ENCODE assay signal across 4 cellular contexts in the genomic region with DNA sequence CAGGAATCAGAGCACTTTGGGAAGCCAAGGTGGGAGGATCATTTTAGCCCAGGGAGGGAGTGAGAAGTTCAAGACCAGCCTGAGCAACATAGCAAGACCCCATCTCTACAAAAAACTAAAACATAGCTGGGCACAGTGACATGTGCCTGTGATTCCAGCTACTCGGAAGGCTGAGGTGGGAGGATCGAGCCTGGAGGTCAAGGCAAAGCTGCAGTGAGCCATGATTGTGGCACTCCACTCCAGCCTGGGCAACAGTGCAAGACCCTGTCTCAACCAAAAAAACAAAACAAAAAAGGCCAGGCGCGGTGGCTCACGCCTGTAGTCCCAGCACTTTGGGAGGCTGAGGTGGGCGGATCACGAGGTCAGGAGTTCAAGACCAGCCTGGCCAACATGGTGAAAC. TPM values are rescaled to one million over a fixed set of nuclear protein-coding genes. Genes with fewer than 3 reads are reported as not detected.
DNase-seq lines count a peak whose midpoint lies in the region; ATAC-seq, FAIRE-seq and TF ChIP-seq lines count a peak whose summit lies in the region.
"Not testable (repeated sequence)": the region's sequence is repeated elsewhere in the genome, so short reads cannot be mapped to it uniquely, and the experiment has no call there.

No MANE protein-coding gene starts in this region.

- POLR2A ChIA-PET in HEK293 (lab: Yijun Ruan, JAX); WTC11 (lab: Charles Lee): not testable (repeated sequence)
- POLR2A ChIA-PET in K562 (lab: Yijun Ruan, JAX) = interaction anchor here (1.3 kb wide), 1 partner anchor 9 kb away, joined by 4 read pairs; no protein-coding TSS in a partner anchor
- POLR2A ChIA-PET in HepG2 (lab: Yijun Ruan, JAX) = interaction anchor here (0.8 kb wide), 1 partner anchor 21 kb away, joined by 3 read pairs; no protein-coding TSS in a partner anchor

- not testable (repeated sequence) for H3K36me3 Mint-ChIP-seq in WTC11

- not testable (repeated sequence) for ATAC-seq in WTC11, K562, HepG2

- 100% methylated on average over 2 of the region's 7 CpGs for WGBS in K562 (ENCODE audit: insufficient coverage, low coverage, missing lambda C conversion rate)
- 82% methylated on average over 7 of the region's 7 CpGs for WGBS in HepG2 (ENCODE audit: low lambda C conversion rate)

- CTCF ChIA-PET in HEK293 (lab: Yijun Ruan, JAX); WTC11 (lab: Charles Lee); K562 (lab: Yijun Ruan, JAX; ENCODE audit: low intra/inter-chr PET ratio); HepG2 (lab: Yijun Ruan, JAX; ENCODE audit: low intra/inter-chr PET ratio, low total read pairs): not testable (repeated sequence)

- H3K36me3 ChIP-seq in HEK293 (ENCODE audit: control insufficient read depth in 2 of 2, insufficient read depth in 1 of 2, low read length in 2 of 2) = peaks cover 5 to 38% of the 10 kb centered on the region in 2 experiments; a peak in 2 of 3 replicates
- H3K36me3 ChIP-seq in K562 (ENCODE audit: control insufficient read depth, insufficient read depth, low read length); HepG2 (replicated peaks in 1 of 2; ENCODE audit: control insufficient read depth in 1 of 2, insufficient read depth in 2 of 2, low read length in 2 of 2): not testable (repeated sequence)

- not testable (repeated sequence) for TF ChIP-seq POLR2A in K562 (conservative IDR thresholded peaks at IDR 0.05); HepG2 (IDR thresholded peaks at IDR 0.05; ENCODE audit: insufficient read depth in 1 of 2, low read depth in 2 of 2, low read length in 2 of 2)

- not testable (repeated sequence) for H3K4me2 ChIP-seq in K562 (ENCODE audit: insufficient read depth, low read length); HepG2 (ENCODE audit: low read depth, low read length)

- H3K4me1 Mint-ChIP-seq in WTC11 = not testable (repeated sequence)

- H3K27me3 Mint-ChIP-seq in WTC11 (ENCODE audit: low read depth) = not testable (repeated sequence)

- FAIRE-seq in K562 (lab: Jason Lieb, UNC); HepG2 (lab: Jason Lieb, UNC): not testable (repeated sequence)

- not testable (repeated sequence) for H3K9me3 Mint-ChIP-seq in WTC11

- not testable (repeated sequence) for H3K4me3 ChIP-seq in HEK293 (ENCODE audit: low read depth, low read length); K562; HepG2 (replicated peaks in 1 of 3; ENCODE audit: insufficient read depth in 1 of 3, low read depth in 2 of 3, low read length in 3 of 3)

- not testable (repeated sequence) for H3K9me3 ChIP-seq in HEK293 (ENCODE audit: control insufficient read depth, insufficient read depth, low read depth, low read length); K562 (replicated peaks; ENCODE audit: control insufficient read depth, insufficient read depth, low read depth, low read length); HepG2 (ENCODE audit: low read length)

- H3K27ac Mint-ChIP-seq in WTC11 = not testable (repeated sequence)

- TF ChIP-seq CTCF in HEK293 (tag by site-specific recombination; IDR thresholded peaks at IDR 0.05); WTC11 (IDR thresholded peaks at IDR 0.05); K562 (IDR thresholded peaks at IDR 0.05 in 2 of 3, conservative IDR thresholded peaks at IDR 0.05 in 1 of 3; ENCODE audit: insufficient read depth in 2 of 3, low read depth in 1 of 3, low read length in 3 of 3); HepG2 (CRISPR knock-in tag; IDR thresholded peaks at IDR 0.05): not testable (repeated sequence)

- H2AFZ ChIP-seq in K562 (ENCODE audit: low read depth, low read length); HepG2 (ENCODE audit: low read length): not testable (repeated sequence)

- H3K4me3 Mint-ChIP-seq in WTC11 = not testable (repeated sequence)

- intact Hi-C loops in K562 (cut with micrococcal nuclease); HepG2 (cut with micrococcal nuclease; ENCODE audit: unreplicated experiment): not testable (repeated sequence)

- H3K9me1 ChIP-seq in K562 (ENCODE audit: control insufficient read depth, insufficient read depth, low read length) = not testable (repeated sequence)

- H3K4me1 ChIP-seq in HEK293 (ENCODE audit: control insufficient read depth, insufficient read depth, low read length); K562 (replicated peaks in 1 of 2; ENCODE audit: control insufficient read depth in 2 of 2, insufficient read depth in 2 of 2, low read length in 2 of 2); HepG2 (ENCODE audit: insufficient read depth, low read length): not testable (repeated sequence)

- H3K27me3 ChIP-seq in K562 (ENCODE audit: control insufficient read depth in 2 of 2, insufficient read depth in 2 of 2, low read length in 2 of 2); HepG2 (ENCODE audit: control insufficient read depth in 1 of 2, insufficient read depth in 2 of 2, low read length in 2 of 2): not testable (repeated sequence)

- DNase-seq in WTC11 (ENCODE audit: low spot score); K562 (ENCODE audit: extremely low read depth in 1 of 4, low spot score in 3 of 4); HepG2 (ENCODE audit: low spot score): not testable (repeated sequence)

- not testable (repeated sequence) for TF ChIP-seq EP300 in K562 (IDR thresholded peaks at IDR 0.05; ENCODE audit: low read length); HepG2 (IDR thresholded peaks at IDR 0.05; ENCODE audit: low read depth in 2 of 2, low read length in 2 of 2); HepG2 (CRISPR knock-in tag; IDR thresholded peaks at IDR 0.05; ENCODE audit: borderline replicate concordance)

- not testable (repeated sequence) for BruUV-seq in K562 (replicated peaks; lab: Mats Ljungman, UMichigan); HepG2 (replicated peaks; lab: Mats Ljungman, UMichigan)

- not testable (repeated sequence) for H4K20me1 ChIP-seq in K562 (replicated peaks; ENCODE audit: control insufficient read depth, insufficient read depth, low read length); HepG2 (ENCODE audit: insufficient read depth, low read length)

- H3K27ac ChIP-seq in HEK293 (ENCODE audit: extremely low read depth, low read depth, low read length); K562 (ENCODE audit: extremely low read depth, low read depth, low read length); HepG2 (ENCODE audit: extremely low read length, insufficient read depth, low read length): not testable (repeated sequence)

- in situ Hi-C loops in K562 (cut with MboI); HepG2 (cut with HindIII; ENCODE audit: extremely low pct_ligation_motif_present, low pct_unique_long_range_greater_than_20kb): not testable (repeated sequence)

- TF ChIP-seq RAD21 in K562 (CRISPR knock-in tag; conservative IDR thresholded peaks at IDR 0.05 in 1 of 2, IDR thresholded peaks at IDR 0.05 in 1 of 2); HepG2 (CRISPR knock-in tag; IDR thresholded peaks at IDR 0.05): not testable (repeated sequence)

- H3K9ac ChIP-seq in K562 (ENCODE audit: insufficient read depth in 1 of 2, low read depth in 2 of 2, low read length in 2 of 2); HepG2 (ENCODE audit: insufficient read depth, low read depth, low read length): not testable (repeated sequence)

- not testable (repeated sequence) for H3K79me2 ChIP-seq in K562 (ENCODE audit: control insufficient read depth, insufficient read depth, low read length); HepG2 (ENCODE audit: insufficient read depth, low read length)

RNA-seq across cellular contexts. Expression of gene STK25, which starts 58.3 kb away (rescaled TPM):
- total RNA-seq in WTC11 (2021) (214 to 232 TPM (median 222 TPM) in 3 replicates), K562 (2014; rRNA removed) (116 and 163 TPM in 2 replicates), K562 (2014; rRNA removed; fragmentation: Illumina TruSeq; extraction: Trizol) (35.0 and 61.9 TPM in 2 replicates), K562 (2015; rRNA removed; fragmentation: Illumina TruSeq; extraction: Trizol) (66.9 and 75.2 TPM in 2 replicates), K562 (2021) (107 and 123 TPM in 2 replicates), HepG2 (2016; rRNA removed; fragmentation: Illumina TruSeq; extraction: Trizol) (123 and 177 TPM in 2 replicates)
- total RNA-seq in K562 (2011; cell fraction: chromatin; rRNA removed; ENCODE audit: low replicate concordance) = 304 and 771 TPM in 2 replicates
- 391 and 430 TPM in 2 replicates for total RNA-seq in K562 (2011; cell fraction: nucleolus; rRNA removed)
- total RNA-seq in K562 (2011; cell fraction: nucleoplasm; rRNA removed) = 299 and 300 TPM in 2 replicates
- polyA plus RNA-seq in K562 (2011; rRNA removed) (169 and 218 TPM in 2 replicates), K562 (2014; fragmentation: Illumina TruSeq; extraction: Trizol) (151 and 157 TPM in 2 replicates), K562 (2014; fragmentation: Nextera tagmentation; extraction: Ambion mirVana) (10 to 100 TPM in 1 of 2 experiments, 1 to 10 TPM in 1; 5.4 to 10.3 TPM), K562 (2014; rRNA removed) (177 and 178 TPM in 2 replicates), HepG2 (2011; rRNA removed) (481 and 626 TPM in 2 replicates)
- polyA plus RNA-seq in K562 (2011; cell fraction: cytosol; rRNA removed) = 168 and 300 TPM in 2 replicates
- polyA plus RNA-seq in K562 (2011; cell fraction: nucleus; rRNA removed) = 929 and 1,221 TPM in 2 replicates
- 120 and 121 TPM in 2 replicates for polyA plus RNA-seq in K562 (2012)
- polyA minus RNA-seq in K562 (2011; rRNA and poly(A)+ RNA removed) = 83.1 and 97.9 TPM in 2 replicates
- polyA minus RNA-seq in K562 (2011; cell fraction: cytosol; rRNA and poly(A)+ RNA removed) = 60.5 and 75.9 TPM in 2 replicates
- 113 and 164 TPM in 2 replicates for polyA minus RNA-seq in K562 (2011; cell fraction: nucleus; rRNA and poly(A)+ RNA removed)
- total RNA-seq in HepG2 (2016; cell fraction: cytosol; rRNA removed; fragmentation: Illumina TruSeq; extraction: Trizol; ENCODE audit: low read depth) = 143 and 149 TPM in 2 replicates
- 108 and 184 TPM in 2 replicates for total RNA-seq in HepG2 (2016; cell fraction: insoluble cytoplasmic fraction; rRNA removed; fragmentation: Illumina TruSeq; extraction: Trizol)
- 217 TPM in 2 replicates for total RNA-seq in HepG2 (2016; cell fraction: membrane; rRNA removed; fragmentation: Illumina TruSeq; extraction: Trizol)
- 128 and 139 TPM in 2 replicates for total RNA-seq in HepG2 (2016; cell fraction: nucleus; rRNA removed; fragmentation: Illumina TruSeq; extraction: Trizol)
- polyA plus RNA-seq in HepG2 (2011; cell fraction: cytosol; rRNA removed) = 323 and 410 TPM in 2 replicates
- 1,381 and 1,393 TPM in 2 replicates for polyA plus RNA-seq in HepG2 (2011; cell fraction: nucleus; rRNA removed)
- polyA plus RNA-seq in HepG2 (2012) = 200 and 245 TPM in 2 replicates
- 126 and 132 TPM in 2 replicates for polyA plus RNA-seq in HepG2 (2016; cell fraction: cytosol; fragmentation: Illumina TruSeq; extraction: Trizol; ENCODE audit: low read depth)
- polyA plus RNA-seq in HepG2 (2016; cell fraction: insoluble cytoplasmic fraction; fragmentation: Illumina TruSeq; extraction: Trizol; ENCODE audit: low read depth) = 133 and 166 TPM in 2 replicates
- 186 and 199 TPM in 2 replicates for polyA plus RNA-seq in HepG2 (2016; cell fraction: membrane; fragmentation: Illumina TruSeq; extraction: Trizol; ENCODE audit: low read depth)
- 341 and 351 TPM in 2 replicates for polyA plus RNA-seq in HepG2 (2016; cell fraction: nucleus; fragmentation: Illumina TruSeq; extraction: Trizol; ENCODE audit: insufficient read depth, low read depth)
- polyA minus RNA-seq in HepG2 (2011; rRNA and poly(A)+ RNA removed; ENCODE audit: low replicate concordance) = 198 and 615 TPM in 2 replicates
- polyA minus RNA-seq in HepG2 (2011; cell fraction: cytosol; rRNA and poly(A)+ RNA removed) = 125 and 128 TPM in 2 replicates
- polyA minus RNA-seq in HepG2 (2011; cell fraction: nucleus; rRNA and poly(A)+ RNA removed) = 166 and 229 TPM in 2 replicates
